Comparison of ENCODE assay signal across 8 cellular contexts in genomic region chr2:197705143-197705911, GRCh38. TPM values are rescaled to one million over a fixed set of nuclear protein-coding genes. Genes with fewer than 3 reads are reported as not detected.
DNase-seq lines count a peak whose midpoint lies in the region; ATAC-seq, FAIRE-seq and TF ChIP-seq lines count a peak whose summit lies in the region.

Gene MARS2, plus strand, starts transcription at chr2:197705369. Its CDS starts 37 bp downstream, at chr2:197705406.

- H3K36me3 Mint-ChIP-seq in T-helper 1 cell treated with Interleukin-12 subunit alpha and Interleukin-12 subunit beta and Interleukin-4 antibody, amounts not matched to agents 30 μg/mL and 1 μg/mL, for 36 hours (ENCODE audit: low read depth), result peaks cover 7% of the 10 kb centered on the region

- peak; percentile 17 for FAIRE-seq in urothelium cell line (lab: Jason Lieb, UNC)

- peak within 1 kb of the TSS; percentile 78 for H3K4me3 Mint-ChIP-seq in T-helper 1 cell treated with Interleukin-12 subunit alpha and Interleukin-12 subunit beta and Interleukin-4 antibody, amounts not matched to agents 30 μg/mL and 1 μg/mL, for 36 hours

- peaks cover 37% of the 10 kb centered on the region for H3K4me1 Mint-ChIP-seq in T-helper 1 cell treated with Interleukin-12 subunit alpha and Interleukin-12 subunit beta and Interleukin-4 antibody, amounts not matched to agents 30 μg/mL and 1 μg/mL, for 36 hours (ENCODE audit: low read depth)

- peaks cover 3% of the 10 kb centered on the region for H3K9me3 Mint-ChIP-seq in T-helper 1 cell treated with Interleukin-12 subunit alpha and Interleukin-12 subunit beta and Interleukin-4 antibody, amounts not matched to agents 30 μg/mL and 1 μg/mL, for 36 hours

- H3K27ac Mint-ChIP-seq in T-helper 1 cell treated with Interleukin-12 subunit alpha and Interleukin-12 subunit beta and Interleukin-4 antibody, amounts not matched to agents 30 μg/mL and 1 μg/mL, for 36 hours, result peak within 1 kb of the TSS; percentile 81

- no peaks in the 10 kb centered on the region for H3K27me3 ChIP-seq in left ventricle myocardium inferior (ENCODE audit: low read depth)
- H3K27me3 ChIP-seq in psoas muscle (ENCODE audit: insufficient read depth in 3 of 3, low read length in 2 of 3), result no peaks in the 10 kb centered on the region

- H3K4me1 ChIP-seq in left ventricle myocardium inferior (peaks cover 48% of the 10 kb centered on the region), psoas muscle (peaks cover 22% of the 10 kb centered on the region)

- intact Hi-C loops in left ventricle myocardium inferior (cut with micrococcal nuclease), result loop anchor here (5.0 kb wide), 1 partner anchor 72 kb away; no protein-coding TSS in a partner anchor
- intact Hi-C loops in psoas muscle (cut with DNase I), result loop anchor here (5.0 to 10.0 kb wide), 3 partner anchors 82 to 422 kb away; partner anchors contain the start of gene BOLL (in 1 of the 2)

- DNase-seq in NCI-H146 treated with DMSO at 0.1 percent for 48 hours (lab: John Stamatoyannopoulos, UW; ENCODE audit: unreplicated experiment) (peak; percentile 66), amygdala (lab: John Stamatoyannopoulos, UW) (peak; percentile 21 to 95 (median 84)), left ventricle myocardium inferior (peak; percentile 95), psoas muscle (peak; percentile 96 to 97), urothelium cell line (ENCODE audit: low spot score) (peak; percentile 97)

- H3K4me3 ChIP-seq in left ventricle myocardium inferior (peak within 1 kb of the TSS; percentile 84), psoas muscle (peak within 1 kb of the TSS; percentile 97)

- H3K9me3 ChIP-seq in left ventricle myocardium inferior (replicated peaks) (no peaks in the 10 kb centered on the region), psoas muscle (no peaks in the 10 kb centered on the region)

- H3K27ac ChIP-seq in left ventricle myocardium inferior (replicated peaks), result peak within 1 kb of the TSS; percentile 90
- peak within 1 kb of the TSS; percentile 90 for H3K27ac ChIP-seq in psoas muscle

- ATAC-seq in GM18498 (IDR thresholded peaks at IDR 0.05; ENCODE audit: unreplicated experiment) (peak; percentile 88), HG02884 (IDR thresholded peaks at IDR 0.05; ENCODE audit: unreplicated experiment) (peak; percentile 82), psoas muscle (peak; percentile 94 to 98 (median 96))

- peaks cover 4% of the 10 kb centered on the region for H3K27me3 Mint-ChIP-seq in T-helper 1 cell treated with Interleukin-12 subunit alpha and Interleukin-12 subunit beta and Interleukin-4 antibody, amounts not matched to agents 30 μg/mL and 1 μg/mL, for 36 hours (ENCODE audit: low read depth)

- H3K36me3 ChIP-seq in left ventricle myocardium inferior, result no peaks in the 10 kb centered on the region
- H3K36me3 ChIP-seq in psoas muscle (ENCODE audit: insufficient read depth in 1 of 2, low read depth in 1 of 2), result no peaks in the 10 kb centered on the region

- TF ChIP-seq CTCF in left ventricle myocardium inferior (IDR thresholded peaks at IDR 0.05; ENCODE audit: borderline replicate concordance), result no peak
- TF ChIP-seq CTCF in psoas muscle (IDR thresholded peaks at IDR 0.05), result no peak

- WGBS in psoas muscle, 3 donors, result 0 to 1% (median 0%) methylated on average over 79 to 85 of the region's 85 CpGs

RNA-seq across cellular contexts. Expression of gene MARS2, which starts in this region (rescaled TPM):
- total RNA-seq in left ventricle myocardium inferior (7.2 TPM), psoas muscle (10 to 100 TPM in 1 of 4 donors, 1 to 10 TPM in 3; 5.9 to 12.6 (median 7.3) TPM)
- 10 to 100 TPM in 1 of 3 donors, 1 to 10 TPM in 2; 4.0 to 15.0 (median 9.2) TPM for polyA plus RNA-seq in psoas muscle

Comparison
In these comparisons a context has a peak if more than half of its experiments do, and no peak if none do; other contexts are left out.
1. Peak in every context shown above with its lines: DNase-seq, ATAC-seq, H3K4me3 ChIP-seq and H3K27ac ChIP-seq.